Comparison of ENCODE assay signal across 1 cellular context in genomic region chr4:174314770-174315169, GRCh38.
A peak's percentile ranks its signal among the peaks of the same experiment; 100 is the strongest.
TF ChIP-seq lines count a peak whose summit lies in the region.

No MANE protein-coding gene starts in this region.

TF ChIP-seq in K562, 482 proteins besides CTCF, POLR2A, EP300 and RAD21 (continued from another document):
- TF ChIP-seq ZBTB40 (IDR thresholded peaks at IDR 0.05) (peak; percentile 22; the same call in 1 of the 2 replicates), ZBTB40 (CRISPR knock-in tag; IDR thresholded peaks at IDR 0.05) (no peak), DPF2 (IDR thresholded peaks at IDR 0.05) (peak; percentile 53)
TF ChIP-seq in K562: peak in this region for 27.
